ENCODE assay signal across 1 cellular context in the genomic region with DNA sequence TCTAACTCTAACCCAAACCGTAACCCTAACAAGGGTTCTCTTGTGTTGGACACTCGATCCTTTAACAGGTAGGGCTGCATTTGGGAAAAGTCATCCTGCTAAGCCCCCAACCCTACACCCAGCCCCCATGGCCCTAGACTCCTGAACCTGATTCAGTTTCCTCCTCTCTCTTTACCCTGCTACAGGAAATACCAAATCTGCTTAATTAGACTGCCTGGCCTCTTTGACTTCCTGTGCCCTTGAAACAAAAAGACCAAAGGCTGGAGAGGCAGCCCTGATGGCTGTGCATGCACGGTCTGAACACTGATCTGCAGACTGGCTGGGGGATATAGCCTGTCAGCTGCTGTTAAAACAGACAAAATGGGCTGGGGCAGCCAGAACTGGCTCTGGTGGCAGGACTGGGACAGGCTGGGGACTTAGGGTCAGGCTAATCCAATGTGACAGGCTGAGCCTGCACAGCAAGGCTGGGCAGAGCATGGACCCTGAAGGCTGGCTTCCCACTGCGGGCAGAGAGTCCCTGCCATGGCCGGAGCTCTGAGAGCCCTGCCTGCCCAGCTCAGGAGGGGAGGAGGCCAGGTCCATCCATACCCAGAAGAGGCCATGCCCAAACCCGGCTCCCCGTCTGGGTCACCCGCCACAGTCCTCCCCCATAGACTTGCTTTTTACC.
TF ChIP-seq lines count a peak whose summit lies in the region.

No MANE protein-coding gene starts in this region.

TF ChIP-seq in HepG2, 621 proteins besides CTCF, POLR2A, EP300 and RAD21 (continued from another document and continues in another):
- TF ChIP-seq ZHX2 (IDR thresholded peaks at IDR 0.05; ENCODE audit: low read depth) (no peak), ZHX2 (CRISPR knock-in tag; IDR thresholded peaks at IDR 0.05; ENCODE audit: borderline replicate concordance) (no peak), MLLT10 (CRISPR knock-in tag; IDR thresholded peaks at IDR 0.05) (no peak), ZKSCAN5 (CRISPR knock-in tag; IDR thresholded peaks at IDR 0.05) (no peak), ZNF772 (CRISPR knock-in tag; IDR thresholded peaks at IDR 0.05) (peak; percentile 62; the same call in 1 of the 2 replicates), ZNF558 (CRISPR knock-in tag; IDR thresholded peaks at IDR 0.05; ENCODE audit: borderline replicate concordance) (no peak), RARG (CRISPR knock-in tag; IDR thresholded peaks at IDR 0.05; ENCODE audit: low read depth) (no peak), ZNF713 (CRISPR knock-in tag; IDR thresholded peaks at IDR 0.05) (no peak), ZNF251 (CRISPR knock-in tag; IDR thresholded peaks at IDR 0.05) (no peak), ZNF501 (CRISPR knock-in tag; IDR thresholded peaks at IDR 0.05) (peak; percentile 21; the same call in 1 of the 2 replicates), SYNCRIP (IDR thresholded peaks at IDR 0.05; ENCODE audit: insufficient read depth, low read depth, low read length) (no peak), ZNF564 (CRISPR knock-in tag; IDR thresholded peaks at IDR 0.05) (0 out of 2 replicates have a peak, but pooled peaks have one; percentile 23), LCORL (IDR thresholded peaks at IDR 0.05) (no peak), LCORL (CRISPR knock-in tag; IDR thresholded peaks at IDR 0.05) (peak; percentile 61; the same call in 1 of the 2 replicates), ISX (CRISPR knock-in tag; conservative IDR thresholded peaks at IDR 0.05) (no peak), ZNF383 (CRISPR knock-in tag; IDR thresholded peaks at IDR 0.05; ENCODE audit: borderline replicate concordance) (no peak; the same call in 1 of the 2 replicates), NFYB (CRISPR knock-in tag; IDR thresholded peaks at IDR 0.05) (no peak), CREB1 (IDR thresholded peaks at IDR 0.05) (no peak), CREB1 (CRISPR knock-in tag; IDR thresholded peaks at IDR 0.05) (no peak), ZNF143 (CRISPR knock-in tag; IDR thresholded peaks at IDR 0.05) (no peak), MTF2 (CRISPR knock-in tag; IDR thresholded peaks at IDR 0.05; ENCODE audit: borderline replicate concordance) (no peak), ZNF614 (CRISPR knock-in tag; IDR thresholded peaks at IDR 0.05; ENCODE audit: borderline replicate concordance) (peak; percentile 63; the same call in 1 of the 2 replicates), ZNF609 (CRISPR knock-in tag; IDR thresholded peaks at IDR 0.05; ENCODE audit: borderline replicate concordance) (0 out of 2 replicates have a peak, but pooled peaks have one; percentile 18), ZNF44 (CRISPR knock-in tag; IDR thresholded peaks at IDR 0.05) (no peak), ERF (CRISPR knock-in tag; IDR thresholded peaks at IDR 0.05) (no peak; the same call in 1 of the 2 replicates), ZNF543 (CRISPR knock-in tag; IDR thresholded peaks at IDR 0.05) (no peak), ZNF569 (CRISPR knock-in tag; IDR thresholded peaks at IDR 0.05; ENCODE audit: borderline replicate concordance) (no peak), ZNF124 (CRISPR knock-in tag; IDR thresholded peaks at IDR 0.05) (no peak), CC2D1A (CRISPR knock-in tag; IDR thresholded peaks at IDR 0.05) (no peak), NR1H2 (CRISPR knock-in tag; IDR thresholded peaks at IDR 0.05; ENCODE audit: borderline replicate concordance, low read depth) (no peak), ZNF788 (CRISPR knock-in tag; IDR thresholded peaks at IDR 0.05; ENCODE audit: borderline replicate concordance) (peak; percentile 14; the same call in 1 of the 2 replicates), BRD4 (CRISPR knock-in tag; IDR thresholded peaks at IDR 0.05) (peak; percentile 34), POGK (CRISPR knock-in tag; conservative IDR thresholded peaks at IDR 0.05) (no peak), GMEB1 (CRISPR knock-in tag; IDR thresholded peaks at IDR 0.05; ENCODE audit: borderline replicate concordance) (peak; percentile 46; the same call in 1 of the 2 replicates), CREBL2 (CRISPR knock-in tag; IDR thresholded peaks at IDR 0.05; ENCODE audit: borderline replicate concordance) (no peak)
- TF ChIP-seq, protein P1, sequence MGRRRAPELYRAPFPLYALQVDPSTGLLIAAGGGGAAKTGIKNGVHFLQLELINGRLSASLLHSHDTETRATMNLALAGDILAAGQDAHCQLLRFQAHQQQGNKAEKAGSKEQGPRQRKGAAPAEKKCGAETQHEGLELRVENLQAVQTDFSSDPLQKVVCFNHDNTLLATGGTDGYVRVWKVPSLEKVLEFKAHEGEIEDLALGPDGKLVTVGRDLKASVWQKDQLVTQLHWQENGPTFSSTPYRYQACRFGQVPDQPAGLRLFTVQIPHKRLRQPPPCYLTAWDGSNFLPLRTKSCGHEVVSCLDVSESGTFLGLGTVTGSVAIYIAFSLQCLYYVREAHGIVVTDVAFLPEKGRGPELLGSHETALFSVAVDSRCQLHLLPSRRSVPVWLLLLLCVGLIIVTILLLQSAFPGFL (CRISPR knock-in tag; IDR thresholded peaks at IDR 0.05): no peak
- TF ChIP-seq, protein P2, sequence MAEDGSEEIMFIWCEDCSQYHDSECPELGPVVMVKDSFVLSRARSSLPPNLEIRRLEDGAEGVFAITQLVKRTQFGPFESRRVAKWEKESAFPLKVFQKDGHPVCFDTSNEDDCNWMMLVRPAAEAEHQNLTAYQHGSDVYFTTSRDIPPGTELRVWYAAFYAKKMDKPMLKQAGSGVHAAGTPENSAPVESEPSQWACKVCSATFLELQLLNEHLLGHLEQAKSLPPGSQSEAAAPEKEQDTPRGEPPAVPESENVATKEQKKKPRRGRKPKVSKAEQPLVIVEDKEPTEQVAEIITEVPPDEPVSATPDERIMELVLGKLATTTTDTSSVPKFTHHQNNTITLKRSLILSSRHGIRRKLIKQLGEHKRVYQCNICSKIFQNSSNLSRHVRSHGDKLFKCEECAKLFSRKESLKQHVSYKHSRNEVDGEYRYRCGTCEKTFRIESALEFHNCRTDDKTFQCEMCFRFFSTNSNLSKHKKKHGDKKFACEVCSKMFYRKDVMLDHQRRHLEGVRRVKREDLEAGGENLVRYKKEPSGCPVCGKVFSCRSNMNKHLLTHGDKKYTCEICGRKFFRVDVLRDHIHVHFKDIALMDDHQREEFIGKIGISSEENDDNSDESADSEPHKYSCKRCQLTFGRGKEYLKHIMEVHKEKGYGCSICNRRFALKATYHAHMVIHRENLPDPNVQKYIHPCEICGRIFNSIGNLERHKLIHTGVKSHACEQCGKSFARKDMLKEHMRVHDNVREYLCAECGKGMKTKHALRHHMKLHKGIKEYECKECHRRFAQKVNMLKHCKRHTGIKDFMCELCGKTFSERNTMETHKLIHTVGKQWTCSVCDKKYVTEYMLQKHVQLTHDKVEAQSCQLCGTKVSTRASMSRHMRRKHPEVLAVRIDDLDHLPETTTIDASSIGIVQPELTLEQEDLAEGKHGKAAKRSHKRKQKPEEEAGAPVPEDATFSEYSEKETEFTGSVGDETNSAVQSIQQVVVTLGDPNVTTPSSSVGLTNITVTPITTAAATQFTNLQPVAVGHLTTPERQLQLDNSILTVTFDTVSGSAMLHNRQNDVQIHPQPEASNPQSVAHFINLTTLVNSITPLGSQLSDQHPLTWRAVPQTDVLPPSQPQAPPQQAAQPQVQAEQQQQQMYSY (CRISPR knock-in tag; IDR thresholded peaks at IDR 0.05): no peak
- TF ChIP-seq, protein P3, sequence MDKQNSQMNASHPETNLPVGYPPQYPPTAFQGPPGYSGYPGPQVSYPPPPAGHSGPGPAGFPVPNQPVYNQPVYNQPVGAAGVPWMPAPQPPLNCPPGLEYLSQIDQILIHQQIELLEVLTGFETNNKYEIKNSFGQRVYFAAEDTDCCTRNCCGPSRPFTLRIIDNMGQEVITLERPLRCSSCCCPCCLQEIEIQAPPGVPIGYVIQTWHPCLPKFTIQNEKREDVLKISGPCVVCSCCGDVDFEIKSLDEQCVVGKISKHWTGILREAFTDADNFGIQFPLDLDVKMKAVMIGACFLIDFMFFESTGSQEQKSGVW (CRISPR knock-in tag; IDR thresholded peaks at IDR 0.05; ENCODE audit: borderline replicate concordance): no peak
